27 cellular contexts compared by ENCODE assay signal in genomic region chr10:11511325-11511724, GRCh38.
"Had no signal": no experiment of that assay in that cellular context is flagged by ENCODE, and none has a peak within 500 bp of the region (broad histone marks: within the 10 kb centered on the region; RNA-seq: fewer than 3 reads in every experiment).

No MANE protein-coding gene starts in this region.

- H3K27me3 Mint-ChIP-seq: activated B cell treated with CpG ODN at 0.5 μM for 24 hours; activated naive CD8-positive, alpha-beta T cell treated with anti-CD3 and anti-CD28 coated beads for 36 hours; T-cell had no signal

- H3K36me3 Mint-ChIP-seq: activated naive CD4-positive, alpha-beta T cell treated with anti-CD3 and anti-CD28 coated beads, Interleukin-2, amount 10 ng/mL, durations not matched to agents 7 days and 5 days had no signal

- H3K4me3 ChIP-seq: adrenal gland, body of pancreas, K562, PC-9 had no signal

- H3K27me3 ChIP-seq: adrenal gland, body of pancreas had no signal

- H2AFZ ChIP-seq: PC-9 had no signal

- H3K4me3 Mint-ChIP-seq: activated B cell treated with CpG ODN at 0.5 μM for 24 hours; activated CD4-positive, alpha-beta memory T cell treated with anti-CD3 and anti-CD28 coated beads, Interleukin-2, amount 10 ng/mL, durations not matched to agents 7 days and 5 days; activated CD4-positive, alpha-beta T cell treated with anti-CD3 and anti-CD28 coated beads, Interleukin-2, amount 10 ng/mL, durations not matched to agents 7 days and 5 days; activated naive CD4-positive, alpha-beta T cell treated with anti-CD3 and anti-CD28 coated beads, Interleukin-2, amount 10 ng/mL, durations not matched to agents 7 days and 5 days; activated naive CD8-positive, alpha-beta T cell treated with anti-CD3 and anti-CD28 coated beads for 36 hours; activated T-cell treated with anti-CD3 and anti-CD28 coated beads, Interleukin-2, amount 50 U/mL, for 72 hours; central memory CD8-positive, alpha-beta T cell; T-cell had no signal

- H3K4me1 Mint-ChIP-seq: central memory CD8-positive, alpha-beta T cell had no signal

- DNase-seq: activated B cell treated with CpG ODN at 0.5 μM for 24 hours; activated CD4-positive, alpha-beta memory T cell treated with anti-CD3 and anti-CD28 coated beads, Interleukin-2, amount 10 ng/mL, durations not matched to agents 7 days and 5 days; activated CD4-positive, alpha-beta T cell treated with anti-CD3 and anti-CD28 coated beads for 1 hour; activated CD4-positive, alpha-beta T cell treated with anti-CD3 and anti-CD28 coated beads, Interleukin-2, amount 10 ng/mL, durations not matched to agents 7 days and 5 days; activated gamma-delta T cell treated with Interleukin-2 at 50 U/mL for 16 hours; activated naive CD4-positive, alpha-beta T cell treated with anti-CD3 and anti-CD28 coated beads, Interleukin-2, amount 10 ng/mL, durations not matched to agents 7 days and 5 days; activated naive CD8-positive, alpha-beta T cell treated with anti-CD3 and anti-CD28 coated beads for 36 hours; activated T-cell treated with anti-CD3 and anti-CD28 coated beads, Interleukin-2, amount 50 U/mL, for 72 hours; adrenal gland; aorta; body of pancreas; Kasumi-1; NCI-H1048; NCI-H146; NCI-H1930; NCI-H2171; NCI-H2227 treated with DMSO at 0.1 percent for 48 hours; NCI-H510A; NCI-H526 treated with DMSO at 0.1 percent for 48 hours; PC-9; SHP77 treated with DMSO at 0.1 percent for 48 hours; T-cell; T-helper 2 cell; T1000 had no signal

- H3K27ac ChIP-seq: adrenal gland, body of pancreas, PC-9 had no signal

- H3K36me3 ChIP-seq: adrenal gland had no signal

- ATAC-seq: activated T-cell treated with anti-CD3 and anti-CD28 coated beads, Interleukin-2, amount 50 U/mL, for 72 hours; body of pancreas; K562; T-cell had no signal

- H3K9me3 ChIP-seq: adrenal gland, body of pancreas had no signal

- H3K9me3 Mint-ChIP-seq: activated B cell treated with CpG ODN at 0.5 μM for 24 hours; activated CD4-positive, alpha-beta memory T cell treated with anti-CD3 and anti-CD28 coated beads, Interleukin-2, amount 10 ng/mL, durations not matched to agents 7 days and 5 days; activated CD4-positive, alpha-beta T cell treated with anti-CD3 and anti-CD28 coated beads, Interleukin-2, amount 10 ng/mL, durations not matched to agents 7 days and 5 days; activated naive CD4-positive, alpha-beta T cell treated with anti-CD3 and anti-CD28 coated beads, Interleukin-2, amount 10 ng/mL, durations not matched to agents 7 days and 5 days; activated naive CD8-positive, alpha-beta T cell treated with anti-CD3 and anti-CD28 coated beads for 36 hours; activated T-cell treated with anti-CD3 and anti-CD28 coated beads, Interleukin-2, amount 50 U/mL, for 72 hours; activated T-helper 2 cell treated with anti-CD3 and anti-CD28 coated beads, Interferon-gamma antibody, Interleukin-2, Interleukin-4, amounts not matched to agents 10 μg/mL and 5 μg/mL and 100 μg/mL, durations not matched to agents 14 hours and 24 hours and 36 hours; central memory CD8-positive, alpha-beta T cell; T-cell had no signal

- H3K27ac Mint-ChIP-seq: activated B cell treated with CpG ODN at 0.5 μM for 24 hours; activated CD4-positive, alpha-beta memory T cell treated with anti-CD3 and anti-CD28 coated beads, Interleukin-2, amount 10 ng/mL, durations not matched to agents 7 days and 5 days; activated CD4-positive, alpha-beta T cell treated with anti-CD3 and anti-CD28 coated beads, Interleukin-2, amount 10 ng/mL, durations not matched to agents 7 days and 5 days; activated naive CD4-positive, alpha-beta T cell treated with anti-CD3 and anti-CD28 coated beads, Interleukin-2, amount 10 ng/mL, durations not matched to agents 7 days and 5 days; activated naive CD8-positive, alpha-beta T cell treated with anti-CD3 and anti-CD28 coated beads for 36 hours; activated T-cell treated with anti-CD3 and anti-CD28 coated beads, Interleukin-2, amount 50 U/mL, for 72 hours; activated T-helper 2 cell treated with anti-CD3 and anti-CD28 coated beads, Interferon-gamma antibody, Interleukin-2, Interleukin-4, amounts not matched to agents 10 μg/mL and 5 μg/mL and 100 μg/mL, durations not matched to agents 14 hours and 24 hours and 36 hours; T-cell had no signal

- H3K4me2 ChIP-seq: PC-9 had no signal
